1 cellular context compared by ENCODE assay signal in the genomic region with DNA sequence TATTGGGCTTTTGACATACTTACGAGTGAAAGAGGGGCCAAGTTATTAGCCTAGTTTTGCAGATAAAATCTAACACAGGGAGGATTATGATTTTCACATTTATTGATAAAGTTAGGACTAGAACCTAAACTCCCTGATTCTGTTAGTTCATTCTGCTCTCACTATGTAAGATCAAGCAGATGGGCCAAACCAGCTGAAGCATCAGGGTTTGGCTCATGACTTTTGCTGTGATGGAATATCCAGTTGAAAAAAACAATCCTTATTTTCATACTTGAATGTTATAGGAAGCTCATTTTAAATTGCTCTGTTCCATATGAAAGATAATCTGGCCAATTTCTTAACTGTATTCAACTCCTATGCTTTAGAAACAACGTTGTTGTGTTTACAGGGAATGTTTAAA.
TF ChIP-seq lines count a peak whose summit lies in the region.

No MANE protein-coding gene starts in this region.

TF ChIP-seq in HCT116, 20 proteins besides CTCF, POLR2A, EP300 and RAD21:
- TF ChIP-seq EZH2phosphoT487 (IDR thresholded peaks at IDR 0.05; ENCODE audit: borderline replicate concordance), result no peak
- TF ChIP-seq, protein P1, sequence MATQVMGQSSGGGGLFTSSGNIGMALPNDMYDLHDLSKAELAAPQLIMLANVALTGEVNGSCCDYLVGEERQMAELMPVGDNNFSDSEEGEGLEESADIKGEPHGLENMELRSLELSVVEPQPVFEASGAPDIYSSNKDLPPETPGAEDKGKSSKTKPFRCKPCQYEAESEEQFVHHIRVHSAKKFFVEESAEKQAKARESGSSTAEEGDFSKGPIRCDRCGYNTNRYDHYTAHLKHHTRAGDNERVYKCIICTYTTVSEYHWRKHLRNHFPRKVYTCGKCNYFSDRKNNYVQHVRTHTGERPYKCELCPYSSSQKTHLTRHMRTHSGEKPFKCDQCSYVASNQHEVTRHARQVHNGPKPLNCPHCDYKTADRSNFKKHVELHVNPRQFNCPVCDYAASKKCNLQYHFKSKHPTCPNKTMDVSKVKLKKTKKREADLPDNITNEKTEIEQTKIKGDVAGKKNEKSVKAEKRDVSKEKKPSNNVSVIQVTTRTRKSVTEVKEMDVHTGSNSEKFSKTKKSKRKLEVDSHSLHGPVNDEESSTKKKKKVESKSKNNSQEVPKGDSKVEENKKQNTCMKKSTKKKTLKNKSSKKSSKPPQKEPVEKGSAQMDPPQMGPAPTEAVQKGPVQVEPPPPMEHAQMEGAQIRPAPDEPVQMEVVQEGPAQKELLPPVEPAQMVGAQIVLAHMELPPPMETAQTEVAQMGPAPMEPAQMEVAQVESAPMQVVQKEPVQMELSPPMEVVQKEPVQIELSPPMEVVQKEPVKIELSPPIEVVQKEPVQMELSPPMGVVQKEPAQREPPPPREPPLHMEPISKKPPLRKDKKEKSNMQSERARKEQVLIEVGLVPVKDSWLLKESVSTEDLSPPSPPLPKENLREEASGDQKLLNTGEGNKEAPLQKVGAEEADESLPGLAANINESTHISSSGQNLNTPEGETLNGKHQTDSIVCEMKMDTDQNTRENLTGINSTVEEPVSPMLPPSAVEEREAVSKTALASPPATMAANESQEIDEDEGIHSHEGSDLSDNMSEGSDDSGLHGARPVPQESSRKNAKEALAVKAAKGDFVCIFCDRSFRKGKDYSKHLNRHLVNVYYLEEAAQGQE (IDR thresholded peaks at IDR 0.05; ENCODE audit: low read depth), result no peak
- no peak for TF ChIP-seq ZFX (IDR thresholded peaks at IDR 0.05)
- no peak for TF ChIP-seq ZNF274 (IDR thresholded peaks at IDR 0.05; ENCODE audit: low read depth, low read length)
